11 cellular contexts compared by ENCODE assay signal in genomic region chr1:72845342-72845741, GRCh38.
DNase-seq lines count a peak whose midpoint lies in the region; ATAC-seq, FAIRE-seq and TF ChIP-seq lines count a peak whose summit lies in the region.
"Had no signal": no experiment of that assay in that cellular context is flagged by ENCODE, and none has a peak within 500 bp of the region (broad histone marks: within the 10 kb centered on the region; RNA-seq: fewer than 3 reads in every experiment).

No MANE protein-coding gene starts in this region.

- POLR2A ChIA-PET in endothelial cell of umbilical vein (lab: Charles Lee): no interaction called here

- H3K4me3 ChIP-seq in endothelial cell of umbilical vein (replicated peaks in 1 of 3; ENCODE audit: insufficient read depth in 1 of 3, low read depth in 1 of 3, low read length in 3 of 3) (no peak overlapping the region), trophoblast cell (ENCODE audit: low read depth, low read length) (no peak overlapping the region), ovary (no peak overlapping the region), stomach (no peak overlapping the region)
- H3K4me3 ChIP-seq: SK-N-MC had no signal

- CTCF ChIA-PET in endothelial cell of umbilical vein (lab: Charles Lee): interaction anchor here (1.1 to 1.9 kb wide), 3 partner anchors 561 to 1649 kb away, joined by 3 to 7 read pairs (median 4); no protein-coding TSS in a partner anchor

- dilution Hi-C loops in endothelial cell of umbilical vein (cut with MboI; ENCODE audit: extremely low pct_ligation_motif_present, low sequenced_read_pairs): no loop called here

- no peak overlapping the region for H2BK120ac ChIP-seq in trophoblast cell (ENCODE audit: insufficient read depth, low read length, poor library complexity)

- H4K12ac ChIP-seq in trophoblast cell (ENCODE audit: low read depth, low read length): no peak overlapping the region

- no peak overlapping the region for H3K23ac ChIP-seq in trophoblast cell (ENCODE audit: low read length)

- no peak overlapping the region for H4K91ac ChIP-seq in trophoblast cell (ENCODE audit: low read depth, low read length)

- ATAC-seq in GM19328 (IDR thresholded peaks at IDR 0.05; ENCODE audit: unreplicated experiment): no peak

- no CpG with 5 or more reads among the region's 3 CpGs for WGBS in trophoblast cell (ENCODE audit: extremely low coverage, insufficient coverage, insufficient read length)
- WGBS in ovary, 3 donors: 80 to 90% (median 83%) methylated on average over 3 of the region's 3 CpGs
- 29 to 73% (median 54%) methylated on average over 3 of the region's 3 CpGs for WGBS in stomach, 5 donors

- TF ChIP-seq POLR2A in endothelial cell of umbilical vein (IDR thresholded peaks at IDR 0.05; ENCODE audit: low read depth, low read length) (no peak), ovary (IDR thresholded peaks at IDR 0.05) (no peak), stomach (IDR thresholded peaks at IDR 0.05) (no peak)

- H3K36me3 ChIP-seq in endothelial cell of umbilical vein (ENCODE audit: control insufficient read depth in 2 of 2, extremely low read depth in 1 of 2, insufficient read depth in 2 of 2, low read length in 2 of 2) (no peaks in the 10 kb centered on the region), trophoblast cell (ENCODE audit: control insufficient read depth in 1 of 2, insufficient read depth in 2 of 2, low read length in 2 of 2) (no peaks in the 10 kb centered on the region), ovary (no peaks in the 10 kb centered on the region), stomach (no peaks in the 10 kb centered on the region)

- H3K79me2 ChIP-seq in endothelial cell of umbilical vein (ENCODE audit: control insufficient read depth, insufficient read depth, low read length): no peaks in the 10 kb centered on the region
- no peaks in the 10 kb centered on the region for H3K79me2 ChIP-seq in trophoblast cell (ENCODE audit: control insufficient read depth, insufficient read depth, low read length, poor library complexity)

- H3K27ac ChIP-seq in endothelial cell of umbilical vein (ENCODE audit: insufficient read depth, low read depth, low read length): no peak overlapping the region
- H3K27ac ChIP-seq in trophoblast cell (ENCODE audit: low read depth, low read length): no peak overlapping the region
- no peak overlapping the region for H3K27ac ChIP-seq in ovary
- no peak overlapping the region for H3K27ac ChIP-seq in stomach
- H3K27ac ChIP-seq: SK-N-MC had no signal

- H3K4ac ChIP-seq in trophoblast cell (ENCODE audit: low read depth, low read length): no peak overlapping the region

- H3K14ac ChIP-seq in trophoblast cell (ENCODE audit: low read length): no peak overlapping the region

- H3K9me1 ChIP-seq in endothelial cell of umbilical vein (replicated peaks; ENCODE audit: control insufficient read depth, extremely low read depth, insufficient read depth, low read length): no peaks in the 10 kb centered on the region

- no peak for TF ChIP-seq EP300 in ovary (IDR thresholded peaks at IDR 0.05)
- TF ChIP-seq EP300 in stomach (IDR thresholded peaks at IDR 0.05): no peak

- no peak overlapping the region for H3K18ac ChIP-seq in trophoblast cell (ENCODE audit: low read length)

- H2AFZ ChIP-seq in endothelial cell of umbilical vein (ENCODE audit: low read depth, low read length): no peak overlapping the region
- no peak overlapping the region for H2AFZ ChIP-seq in trophoblast cell (ENCODE audit: insufficient read depth, low read length, poor library complexity)

- no peak overlapping the region for H4K8ac ChIP-seq in trophoblast cell (ENCODE audit: low read depth, low read length)

- no peaks in the 10 kb centered on the region for H3K27me3 ChIP-seq in endothelial cell of umbilical vein (ENCODE audit: control insufficient read depth in 2 of 2, insufficient read depth in 2 of 2, low read length in 2 of 2)
- no peaks in the 10 kb centered on the region for H3K27me3 ChIP-seq in trophoblast cell (ENCODE audit: insufficient read depth, low read length)
- H3K27me3 ChIP-seq in ovary: no peaks in the 10 kb centered on the region
- H3K27me3 ChIP-seq in stomach: no peaks in the 10 kb centered on the region

- H3K9me3 ChIP-seq in endothelial cell of umbilical vein (replicated peaks; ENCODE audit: control insufficient read depth, insufficient read depth, low read length) (no peaks in the 10 kb centered on the region), trophoblast cell (ENCODE audit: insufficient read depth, low read depth, low read length) (no peaks in the 10 kb centered on the region), ovary (no peaks in the 10 kb centered on the region), stomach (no peaks in the 10 kb centered on the region)

- no peak overlapping the region for H2BK12ac ChIP-seq in trophoblast cell (ENCODE audit: low read length)

- no peak overlapping the region for H2BK5ac ChIP-seq in trophoblast cell (ENCODE audit: low read depth, low read length, poor library complexity)

- H3K9ac ChIP-seq in endothelial cell of umbilical vein (replicated peaks; ENCODE audit: extremely low read depth, insufficient read depth, low read length) (no peak overlapping the region), trophoblast cell (ENCODE audit: low read length) (no peak overlapping the region)

- no peak for FAIRE-seq in endothelial cell of umbilical vein (lab: Jason Lieb, UNC)
- FAIRE-seq: GM12892 had no signal

- TF ChIP-seq CTCF in endothelial cell of umbilical vein (IDR thresholded peaks at IDR 0.05; ENCODE audit: extremely low read depth in 1 of 2, insufficient read depth in 1 of 2, low read depth in 1 of 2, low read length in 2 of 2) (peak; percentile 21 to 39), ovary (IDR thresholded peaks at IDR 0.05) (no peak), stomach (IDR thresholded peaks at IDR 0.05) (no peak)

- H3K4me1 ChIP-seq in endothelial cell of umbilical vein (ENCODE audit: control insufficient read depth, extremely low read depth, insufficient read depth, low read length) (no peaks in the 10 kb centered on the region), trophoblast cell (ENCODE audit: control insufficient read depth in 1 of 2, insufficient read depth in 2 of 2, low read length in 2 of 2) (no peaks in the 10 kb centered on the region), ovary (ENCODE audit: insufficient read depth) (no peaks in the 10 kb centered on the region), stomach (peaks cover 0 to 21% (median 18%) of the 10 kb centered on the region in 4 donors)

- no peaks in the 10 kb centered on the region for H3K79me1 ChIP-seq in trophoblast cell (ENCODE audit: low read length)

- DNase-seq in NCI-H526 (lab: John Stamatoyannopoulos, UW) (peak; percentile 7 to 33), NCI-H526 treated with DMSO at 0.1 percent for 48 hours (lab: John Stamatoyannopoulos, UW) (no peak), NCI-H460 (ENCODE audit: extremely low read depth, low read depth) (peak; percentile 1), endothelial cell of umbilical vein (ENCODE audit: low read depth, low spot score) (peak; percentile 31), trophoblast cell (peak; percentile 38 to 56), ovary (no peak), stomach (no peak)
- DNase-seq: stimulated activated CD4-positive, alpha-beta T cell treated with anti-CD3 and anti-CD28 coated beads, Interleukin-15, amount 100 ng/mL, for 24 hours had no signal

- no peak overlapping the region for H3K4me2 ChIP-seq in endothelial cell of umbilical vein (ENCODE audit: insufficient read depth, low read length)
- no peak overlapping the region for H3K4me2 ChIP-seq in trophoblast cell (ENCODE audit: low read length)

- H2AK5ac ChIP-seq in trophoblast cell (ENCODE audit: low read length): no peak overlapping the region

- BruUV-seq in endothelial cell of umbilical vein (replicated peaks; lab: Mats Ljungman, UMichigan): no TSS peak

- no peaks in the 10 kb centered on the region for H4K20me1 ChIP-seq in endothelial cell of umbilical vein (replicated peaks; ENCODE audit: control insufficient read depth, extremely low read depth, insufficient read depth, low read length)

- intact Hi-C loops in endothelial cell of umbilical vein (cut with micrococcal nuclease): loop anchor here (2.0 to 10.0 kb wide), 5 partner anchors 223 to 1753 kb away; partner anchors contain the start of gene NEGR1
- intact Hi-C loops in ovary (cut with DNase I): no loop called here
- intact Hi-C loops in stomach (cut with DNase I; ENCODE audit: low total_unique reads): no loop called here

TF ChIP-seq in endothelial cell of umbilical vein, 7 proteins besides CTCF, POLR2A, EP300 and RAD21:
- TF ChIP-seq MYC (IDR thresholded peaks at IDR 0.05; ENCODE audit: low read depth, low read length) (no peak), EZH2 (IDR thresholded peaks at IDR 0.05; ENCODE audit: borderline replicate concordance, low read depth, low read length, severe bottlenecking) (no peak), GATA2 (IDR thresholded peaks at IDR 0.05; ENCODE audit: insufficient read depth, insufficient read length, low read depth, low read length) (no peak), FOS (IDR thresholded peaks at IDR 0.05; ENCODE audit: borderline replicate concordance, insufficient read depth, low read length) (no peak), POLR2AphosphoS5 (IDR thresholded peaks at IDR 0.05; ENCODE audit: insufficient read depth, low read depth, low read length) (no peak), MAX (IDR thresholded peaks at IDR 0.05; ENCODE audit: insufficient read depth, insufficient read length) (no peak), JUN (IDR thresholded peaks at IDR 0.05; ENCODE audit: borderline replicate concordance, insufficient read depth, insufficient read length, low read depth) (no peak)
TF ChIP-seq in endothelial cell of umbilical vein: peak in this region for 0.

Comparison
In these comparisons a context has a peak if more than half of its experiments do, and no peak if none do; other contexts are left out.
1. DNase-seq: peak in NCI-H526 (2 of 2), NCI-H460 (single experiment), endothelial cell of umbilical vein (single experiment) and trophoblast cell (2 of 2); none in NCI-H526 treated with DMSO at 0.1 percent for 48 hours (single experiment), ovary (0 of 5) and stomach (single experiment).
2. CTCF ChIP-seq: peak in endothelial cell of umbilical vein (2 of 2); none in ovary (0 of 3) and stomach (0 of 7).